ENCODE assay signal across 21 cellular contexts in genomic region chr15:100168787-100169186, GRCh38.
"Had no signal": no experiment of that assay in that cellular context is flagged by ENCODE, and none has a peak within 500 bp of the region (broad histone marks: within the 10 kb centered on the region; RNA-seq: fewer than 3 reads in every experiment).

No MANE protein-coding gene starts in this region.

- H3K27ac ChIP-seq: pancreas had no signal

- H3K9me3 ChIP-seq: gastrocnemius medialis, pancreas had no signal

- H3K27ac Mint-ChIP-seq: naive B cell; progenitor cell of endocrine pancreas; stimulated activated naive B cell treated with anti-CD40 and anti-IgM and Interleukin-4, amounts not matched to agents 10 μg/mL and 1 μg/mL and 100 μg/mL, for 72 hours; stimulated activated naive CD8-positive, alpha-beta T cell treated with anti-CD3 and anti-CD28 coated beads, Interleukin-15, amount 100 ng/mL, for 72 hours had no signal

- H3K36me3 Mint-ChIP-seq: naive B cell; stimulated activated naive B cell treated with anti-CD40 and anti-IgM and Interleukin-4, amounts not matched to agents 10 μg/mL and 1 μg/mL and 100 μg/mL, for 72 hours had no signal

- DNase-seq: cerebellar nuclear complex; dermis blood vessel endothelial cell; erythroblast; glutamatergic neuron; islet precursor cell; left ventricle myocardium superior; mesenchymal stem cell; naive B cell; occipital lobe; pancreas; stimulated activated CD4-positive, alpha-beta T cell treated with anti-CD3 and anti-CD28 coated beads, Interleukin-2, amount 100 ng/mL, for 24 hours; stimulated activated CD4-positive, alpha-beta T cell treated with anti-CD3 and anti-CD28 coated beads, Interleukin-4, amount 100 ng/mL, for 4 hours; stimulated activated naive B cell treated with anti-CD40 and anti-IgM and Interleukin-4, amounts not matched to agents 10 μg/mL and 1 μg/mL and 100 μg/mL, for 72 hours; stimulated activated naive CD8-positive, alpha-beta T cell treated with anti-CD3 and anti-CD28 coated beads, Interleukin-15, amount 100 ng/mL, for 72 hours; trophoblast cell had no signal

- H3K4me3 ChIP-seq: gastrocnemius medialis, lung, pancreas had no signal

- FAIRE-seq: colon, endothelial cell of umbilical vein, pancreas, urothelium cell line had no signal

- H3K4me1 ChIP-seq: pancreas had no signal

- H3K9me3 Mint-ChIP-seq: stimulated activated naive CD8-positive, alpha-beta T cell treated with anti-CD3 and anti-CD28 coated beads, Interleukin-15, amount 100 ng/mL, for 72 hours had no signal

- ATAC-seq: pancreas; stimulated activated naive B cell treated with anti-CD40 and anti-IgM and Interleukin-4, amounts not matched to agents 10 μg/mL and 1 μg/mL and 100 μg/mL, for 72 hours; stimulated activated naive CD8-positive, alpha-beta T cell treated with anti-CD3 and anti-CD28 coated beads, Interleukin-15, amount 100 ng/mL, for 72 hours had no signal

- H3K27me3 ChIP-seq: gastrocnemius medialis, pancreas had no signal

- H3K36me3 ChIP-seq: gastrocnemius medialis, pancreas had no signal
